8 cellular contexts compared by ENCODE assay signal in genomic region chr10:6409982-6410694, GRCh38.
DNase-seq lines count a peak whose midpoint lies in the region; FAIRE-seq lines count a peak whose summit lies in the region.

No MANE protein-coding gene starts in this region.

- H3K4me3 ChIP-seq in ectodermal cell (ENCODE audit: insufficient read depth, low read depth, low read length) (no peak overlapping the region), muscle layer of duodenum (ENCODE audit: low read depth in 1 of 2, low read length in 2 of 2) (no peak overlapping the region), H7 (ENCODE audit: insufficient read depth, low read depth, low read length) (no peak overlapping the region)

- 65 to 70% methylated on average over 2 of the region's 2 CpGs for WGBS in ectodermal cell, 2 experiments

- no peaks in the 10 kb centered on the region for H3K27me3 ChIP-seq in ectodermal cell (ENCODE audit: control insufficient read depth, insufficient read depth, low read length, poor library complexity, severe bottlenecking)
- H3K27me3 ChIP-seq in muscle layer of duodenum (ENCODE audit: low read depth, low read length): no peaks in the 10 kb centered on the region
- no peaks in the 10 kb centered on the region; the same call in 1 of the 2 replicates for H3K27me3 ChIP-seq in H7 (ENCODE audit: control insufficient read depth, insufficient read depth, low read length)

- H3K36me3 ChIP-seq in ectodermal cell (ENCODE audit: control insufficient read depth, insufficient read depth, low read length) (no peaks in the 10 kb centered on the region), muscle layer of duodenum (ENCODE audit: control insufficient read depth in 1 of 2, insufficient read depth in 2 of 2, low read length in 2 of 2) (no peaks in the 10 kb centered on the region), H7 (replicated peaks; ENCODE audit: control insufficient read depth, insufficient read depth, low read length) (no peaks in the 10 kb centered on the region)

- H3K9me3 ChIP-seq in ectodermal cell (ENCODE audit: control insufficient read depth, low read length): no peaks in the 10 kb centered on the region
- no peaks in the 10 kb centered on the region for H3K9me3 ChIP-seq in muscle layer of duodenum (ENCODE audit: control insufficient read depth in 1 of 2, low read length in 2 of 2)

- FAIRE-seq in HTR-8/SVneo (lab: Jason Lieb, UNC): no peak

- DNase-seq in CD1c-positive myeloid dendritic cell (ENCODE audit: extremely low spot score): peak; percentile 39
- peak; percentile 71 for DNase-seq in RPMI7951 (ENCODE audit: low read depth)
- no peak for DNase-seq in HK-2 (ENCODE audit: unreplicated experiment)
- DNase-seq in H7: no peak
- DNase-seq in NCI-H510A treated with DMSO at 0.1 percent for 48 hours (lab: John Stamatoyannopoulos, UW): no peak
- DNase-seq in HTR-8/SVneo (ENCODE audit: insufficient read length, low spot score): no peak

- no peaks in the 10 kb centered on the region for H3K4me1 ChIP-seq in ectodermal cell (ENCODE audit: control insufficient read depth, insufficient read depth, low read length)
- H3K4me1 ChIP-seq in muscle layer of duodenum (ENCODE audit: control insufficient read depth in 1 of 2, insufficient read depth in 2 of 2, low read length in 2 of 2): peaks cover 0 to 7% of the 10 kb centered on the region in 2 donors

- H3K27ac ChIP-seq in ectodermal cell (ENCODE audit: insufficient read depth, low read depth, low read length, poor library complexity, severe bottlenecking): peak overlapping the region; percentile 44
- peak overlapping the region; percentile 72 for H3K27ac ChIP-seq in muscle layer of duodenum (ENCODE audit: low read length)

Comparison
In these comparisons a context has a peak if more than half of its experiments do, and no peak if none do; other contexts are left out.
1. DNase-seq: peak in CD1c-positive myeloid dendritic cell (single experiment) and RPMI7951 (single experiment); none in HK-2 (single experiment), H7 (single experiment), NCI-H510A treated with DMSO at 0.1 percent for 48 hours (single experiment) and HTR-8/SVneo (single experiment).